Comparison of ENCODE assay signal across 8 cellular contexts in genomic region chr4:2241003-2241402, GRCh38. TPM values are rescaled to one million over a fixed set of nuclear protein-coding genes. Genes with fewer than 3 reads are reported as not detected.
A peak's percentile ranks its signal among the peaks of the same experiment; 100 is the strongest.
DNase-seq lines count a peak whose midpoint lies in the region; ATAC-seq and TF ChIP-seq lines count a peak whose summit lies in the region.

No MANE protein-coding gene starts in this region.

- H3K27ac Mint-ChIP-seq in dendritic cell treated with granulocyte-macrophage colony-stimulating factor and Interleukin-4, amounts not matched to agents 40 ng/mL and 50 ng/mL, for 4 days: peak overlapping the region; percentile 87
- H3K27ac Mint-ChIP-seq in nephron progenitor cell: peak overlapping the region; percentile 34

- no peaks in the 10 kb centered on the region for H3K9me3 ChIP-seq in MG63

- H3K4me3 Mint-ChIP-seq in dendritic cell treated with granulocyte-macrophage colony-stimulating factor and Interleukin-4, amounts not matched to agents 40 ng/mL and 50 ng/mL, for 4 days: peak overlapping the region; percentile 89
- peak overlapping the region; percentile 83 for H3K4me3 Mint-ChIP-seq in nephron progenitor cell

- H3K27me3 Mint-ChIP-seq in dendritic cell treated with granulocyte-macrophage colony-stimulating factor and Interleukin-4, amounts not matched to agents 40 ng/mL and 50 ng/mL, for 4 days: no peaks in the 10 kb centered on the region
- no peaks in the 10 kb centered on the region for H3K27me3 Mint-ChIP-seq in nephron progenitor cell (ENCODE audit: low read depth, poor library complexity)

- H3K36me3 ChIP-seq in MG63: peaks cover 17% of the 10 kb centered on the region

- ATAC-seq in HG03469 (IDR thresholded peaks at IDR 0.05; ENCODE audit: unreplicated experiment) (no peak), GM21515 (IDR thresholded peaks at IDR 0.05; ENCODE audit: unreplicated experiment) (no peak)

- H3K9me3 Mint-ChIP-seq in dendritic cell treated with granulocyte-macrophage colony-stimulating factor and Interleukin-4, amounts not matched to agents 40 ng/mL and 50 ng/mL, for 4 days: no peaks in the 10 kb centered on the region
- no peaks in the 10 kb centered on the region for H3K9me3 Mint-ChIP-seq in nephron progenitor cell

- H3K27ac ChIP-seq in C4-2B: peak overlapping the region; percentile 94

- no peaks in the 10 kb centered on the region for H3K27me3 ChIP-seq in MG63

- DNase-seq in MG63 (no peak), nephron progenitor cell (no peak), glomerular visceral epithelial cell (ENCODE audit: extremely low spot score) (no peak)
- no peak for DNase-seq in stimulated activated CD4-positive, alpha-beta T cell treated with anti-CD3 and anti-CD28 coated beads, Interleukin-4, amount 100 ng/mL, for 24 hours

- peak overlapping the region; percentile 86 for H3K4me3 ChIP-seq in MG63

- TF ChIP-seq CTCF in C4-2B (conservative IDR thresholded peaks at IDR 0.05): no peak
- no peak for TF ChIP-seq CTCF in nephron progenitor cell (IDR thresholded peaks at IDR 0.05)

- H3K36me3 Mint-ChIP-seq in dendritic cell treated with granulocyte-macrophage colony-stimulating factor and Interleukin-4, amounts not matched to agents 40 ng/mL and 50 ng/mL, for 4 days (ENCODE audit: low read depth): peaks cover 28% of the 10 kb centered on the region
- H3K36me3 Mint-ChIP-seq in nephron progenitor cell (ENCODE audit: low read depth): peaks cover 14% of the 10 kb centered on the region

- intact Hi-C loops in dendritic cell treated with granulocyte-macrophage colony-stimulating factor and Interleukin-4, amounts not matched to agents 40 ng/mL and 50 ng/mL, for 4 days (cut with micrococcal nuclease): loop anchor here (5.0 kb wide), 2 partner anchors 226 to 369 kb away; partner anchors contain the start of genes NSD2 and RNF4

- peaks cover 67% of the 10 kb centered on the region for H3K4me1 Mint-ChIP-seq in dendritic cell treated with granulocyte-macrophage colony-stimulating factor and Interleukin-4, amounts not matched to agents 40 ng/mL and 50 ng/mL, for 4 days (ENCODE audit: low read depth)
- H3K4me1 Mint-ChIP-seq in nephron progenitor cell: peaks cover 68% of the 10 kb centered on the region

RNA-seq across cellular contexts. Expression of gene HAUS3, which starts 0.9 kb away (rescaled TPM):
- total RNA-seq in MG63 (2014; rRNA removed; shearing (Covaris generic); ENCODE audit: low replicate concordance): 7.7 and 11.7 TPM in 2 replicates

RNA-seq across cellular contexts. Expression of gene POLN, which starts 0.9 kb away (rescaled TPM):
- total RNA-seq in MG63 (2014; rRNA removed; shearing (Covaris generic); ENCODE audit: low replicate concordance): not detected in 2 replicates

RNA-seq across cellular contexts. Expression of gene MXD4, which starts 20.9 kb away (rescaled TPM):
- total RNA-seq in MG63 (2014; rRNA removed; shearing (Covaris generic); ENCODE audit: low replicate concordance): 25.0 and 31.4 TPM in 2 replicates
